Comparison of ENCODE assay signal across 19 cellular contexts in genomic region chr18:31686572-31686971, GRCh38. TPM values are rescaled to one million over a fixed set of nuclear protein-coding genes. Genes with fewer than 3 reads are reported as not detected.
DNase-seq lines count a peak whose midpoint lies in the region; ATAC-seq, FAIRE-seq and TF ChIP-seq lines count a peak whose summit lies in the region.
"Had no signal": no experiment of that assay in that cellular context is flagged by ENCODE, and none has a peak within 500 bp of the region (broad histone marks: within the 10 kb centered on the region; RNA-seq: fewer than 3 reads in every experiment).

No MANE protein-coding gene starts in this region.

- peak overlapping the region; percentile 73; the same call in 1 of the 2 replicates for H3K9ac ChIP-seq in iPS-20b (ENCODE audit: low read depth, low read length)

- no peak for DNase-seq in CD4-positive, alpha-beta T cell
- DNase-seq in GM19239 (ENCODE audit: insufficient read length, low spot score): no peak
- no peak for DNase-seq in Panc1 (ENCODE audit: low read depth, low spot score)
- DNase-seq in GM13976 (ENCODE audit: low spot score): no peak
- DNase-seq: activated CD8-positive, alpha-beta T cell treated with anti-CD3 and anti-CD28 coated beads for 36 hours; activated naive CD8-positive, alpha-beta T cell treated with anti-CD3 and anti-CD28 coated beads, Interleukin-2, amount 10 ng/mL, durations not matched to agents 7 days and 5 days; cortex of kidney; hippocampal formation; kidney; stimulated activated CD4-positive, alpha-beta T cell treated with anti-CD3 and anti-CD28 coated beads, Interleukin-1b, Interleukin-23, amount 100 ng/mL, for 48 hours; stimulated activated naive CD8-positive, alpha-beta T cell treated with anti-CD3 and anti-CD28 coated beads, Interleukin-15, Interleukin-2, amounts not matched to agents 100 U/mL and 50 U/mL, for 24 hours had no signal

- no peak overlapping the region for H3K4me3 ChIP-seq in Panc1 (ENCODE audit: low read depth in 2 of 2, low read length in 2 of 2)
- H3K4me3 ChIP-seq in iPS-20b (ENCODE audit: low read length): peak overlapping the region; percentile 81; the same call in 1 of the 2 replicates
- H3K4me3 ChIP-seq: lung had no signal

- H3K4me3 Mint-ChIP-seq in CD4-positive, alpha-beta T cell: peak overlapping the region; percentile 88

- BruUV-seq in Panc1 (replicated peaks; lab: Mats Ljungman, UMichigan): TSS peak; percentile 70

- H3K9me3 ChIP-seq in CD4-positive, alpha-beta T cell (ENCODE audit: control insufficient read depth, low read length): no peaks in the 10 kb centered on the region
- H3K9me3 ChIP-seq in Panc1 (ENCODE audit: control insufficient read depth, insufficient read depth, low read depth, low read length) (no peaks in the 10 kb centered on the region), iPS-20b (ENCODE audit: insufficient read depth, low read depth, low read length) (no peaks in the 10 kb centered on the region)
- H3K9me3 ChIP-seq: breast epithelium, tibial nerve had no signal

- H3K27ac ChIP-seq in CD4-positive, alpha-beta T cell (ENCODE audit: low read depth, low read length): no peak overlapping the region
- H3K27ac ChIP-seq in Panc1 (ENCODE audit: low read length) (peak overlapping the region; percentile 71), iPS-20b (ENCODE audit: low read length) (no peak overlapping the region)

- no peaks in the 10 kb centered on the region for H3K36me3 Mint-ChIP-seq in CD4-positive, alpha-beta T cell (ENCODE audit: low read depth)
- H3K36me3 Mint-ChIP-seq: activated naive CD8-positive, alpha-beta T cell treated with anti-CD3 and anti-CD28 coated beads, Interleukin-2, amount 10 ng/mL, durations not matched to agents 7 days and 5 days had no signal

- no peak overlapping the region for H3K27ac Mint-ChIP-seq in CD4-positive, alpha-beta T cell
- H3K27ac Mint-ChIP-seq: activated naive CD8-positive, alpha-beta T cell treated with anti-CD3 and anti-CD28 coated beads, Interleukin-2, amount 10 ng/mL, durations not matched to agents 7 days and 5 days had no signal

- peaks cover 49% of the 10 kb centered on the region for H3K27me3 Mint-ChIP-seq in CD4-positive, alpha-beta T cell

- no peaks in the 10 kb centered on the region for H3K36me3 ChIP-seq in Panc1 (ENCODE audit: control insufficient read depth, insufficient read depth, low read length)
- H3K36me3 ChIP-seq in iPS-20b (ENCODE audit: insufficient read depth, low read depth, low read length): no peaks in the 10 kb centered on the region
- H3K36me3 ChIP-seq: breast epithelium, tibial nerve had no signal

- no peak for ATAC-seq in CD4-positive, alpha-beta T cell (ENCODE audit: poor library complexity)
- no peak for ATAC-seq in Panc1
- ATAC-seq in HG03469 (IDR thresholded peaks at IDR 0.05; ENCODE audit: unreplicated experiment): no peak
- ATAC-seq in HG03565 (IDR thresholded peaks at IDR 0.05; ENCODE audit: unreplicated experiment): no peak
- no peak for ATAC-seq in activated CD4-positive, CD25-positive, alpha-beta regulatory T cell treated with anti-CD3 and anti-CD28 coated beads, Interleukin-2, amount 50 U/mL, for 24 hours

- no peak for TF ChIP-seq CTCF in CD4-positive, alpha-beta T cell (IDR thresholded peaks at IDR 0.05)
- no peak for TF ChIP-seq CTCF in Panc1 (IDR thresholded peaks at IDR 0.05)
- no peak for TF ChIP-seq CTCF in GM13976 (IDR thresholded peaks at IDR 0.05; ENCODE audit: borderline replicate concordance, control extremely low read depth, extremely low read depth, insufficient read depth, missing control alignments)

- H3K9me3 Mint-ChIP-seq in CD4-positive, alpha-beta T cell: no peaks in the 10 kb centered on the region
- H3K9me3 Mint-ChIP-seq: activated CD8-positive, alpha-beta T cell treated with anti-CD3 and anti-CD28 coated beads for 36 hours; activated naive CD8-positive, alpha-beta T cell treated with anti-CD3 and anti-CD28 coated beads, Interleukin-2, amount 10 ng/mL, durations not matched to agents 7 days and 5 days had no signal

- peaks cover 16% of the 10 kb centered on the region for H3K4me1 Mint-ChIP-seq in CD4-positive, alpha-beta T cell (ENCODE audit: low read depth)

- H3K4me1 ChIP-seq in Panc1 (ENCODE audit: control insufficient read depth, insufficient read depth, low read length) (peaks cover 12% of the 10 kb centered on the region), iPS-20b (ENCODE audit: insufficient read depth, low read length) (peaks cover 25% of the 10 kb centered on the region)

- peaks cover 33% of the 10 kb centered on the region for H3K27me3 ChIP-seq in CD4-positive, alpha-beta T cell (ENCODE audit: control insufficient read depth, insufficient read depth, low read length)
- no peaks in the 10 kb centered on the region for H3K27me3 ChIP-seq in Panc1 (ENCODE audit: control insufficient read depth, insufficient read depth, low read length)
- peaks cover 7% of the 10 kb centered on the region; the same call in 1 of the 2 replicates for H3K27me3 ChIP-seq in iPS-20b (ENCODE audit: insufficient read depth, low read length)
- H3K27me3 ChIP-seq: breast epithelium, tibial nerve had no signal

- intact Hi-C loops in CD4-positive, alpha-beta T cell (cut with DNase I, micrococcal nuclease): no loop called here
- intact Hi-C loops in Panc1 (cut with micrococcal nuclease; ENCODE audit: unreplicated experiment): no loop called here

- CTCF ChIA-PET in CD4-positive, alpha-beta T cell (lab: Charles Lee): no interaction called here
- CTCF ChIA-PET in Panc1 (lab: Charles Lee): no interaction called here

- peak; percentile 54 for FAIRE-seq in GM19239 (lab: Jason Lieb, UNC)
- FAIRE-seq: kidney had no signal

- POLR2A ChIA-PET in CD4-positive, alpha-beta T cell (lab: Charles Lee): no interaction called here
- POLR2A ChIA-PET in Panc1 (lab: Charles Lee): no interaction called here

- in situ Hi-C loops in Panc1 (cut with HindIII; ENCODE audit: low pct_unique_long_range_greater_than_20kb, low sequenced_read_pairs): no loop called here
- in situ Hi-C loops in GM13976 (cut with MboI; ENCODE audit: low sequenced_read_pairs, unreplicated experiment): no loop called here

RNA-seq across cellular contexts. Expression of gene B4GALT6, which starts 2.2 kb away (rescaled TPM):
- under 1 TPM in 1 of 2 experiments, not detected in 1; 0.75 TPM for total RNA-seq in CD4-positive, alpha-beta T cell
- 36.3 TPM for total RNA-seq in Panc1 (2021; ENCODE audit: unreplicated experiment)
- polyA plus RNA-seq in Panc1 (2012; ENCODE audit: insufficient read length): 12.5 TPM
- total RNA-seq: myocyte had no signal

Comparison
In these comparisons a context has a peak if more than half of its experiments do, and no peak if none do; other contexts are left out.
1. RNA of gene B4GALT6, which starts 2.2 kb away (total RNA-seq): 36.3 TPM in Panc1 (single experiment); 0.75 TPM in CD4-positive, alpha-beta T cell; every median in the first group is over 10 times any median in the second.